13 cellular contexts compared by ENCODE assay signal in the genomic region with DNA sequence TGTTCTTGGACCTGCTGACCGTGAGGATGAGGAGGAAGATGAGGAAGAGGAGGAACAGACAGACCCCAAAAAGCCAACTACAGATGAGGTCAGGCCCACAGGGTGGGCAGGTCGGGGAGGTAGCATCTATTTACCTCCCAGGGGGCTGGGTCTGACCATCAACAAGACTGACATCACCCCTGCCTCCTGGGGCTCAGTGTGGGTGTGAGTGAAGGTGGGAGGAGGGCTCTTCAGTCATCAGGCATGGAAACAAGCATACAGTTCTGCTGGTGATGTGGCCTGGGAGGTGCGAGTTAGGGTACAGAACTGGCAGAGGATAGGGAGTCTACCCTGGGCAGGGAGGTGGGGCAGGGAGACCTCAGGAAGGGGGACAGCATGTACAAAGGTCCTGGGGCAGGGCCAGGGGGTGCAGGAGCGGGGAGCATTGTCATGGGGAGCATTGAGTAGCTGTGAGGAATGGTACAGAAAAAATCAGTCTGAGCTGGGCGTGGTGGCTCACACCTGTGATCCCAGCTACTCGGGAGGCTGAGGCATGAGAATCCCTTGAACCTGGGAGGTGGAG. TPM values are rescaled to one million over a fixed set of nuclear protein-coding genes. Genes with fewer than 3 reads are reported as not detected.
DNase-seq lines count a peak whose midpoint lies in the region; ATAC-seq lines count a peak whose summit lies in the region.
"Had no signal": no experiment of that assay in that cellular context is flagged by ENCODE, and none has a peak within 500 bp of the region (broad histone marks: within the 10 kb centered on the region; RNA-seq: fewer than 3 reads in every experiment).

No MANE protein-coding gene starts in this region.

- no peak for ATAC-seq in activated naive CD8-positive, alpha-beta T cell treated with anti-CD3 and anti-CD28 coated beads, Interleukin-2, amount 10 ng/mL, durations not matched to agents 7 days and 5 days (ENCODE audit: low read depth)
- peak; percentile 46 for ATAC-seq in stimulated activated naive CD8-positive, alpha-beta T cell treated with anti-CD3 and anti-CD28 coated beads, Interleukin-15, amount 100 ng/mL, for 72 hours
- no peak for ATAC-seq in GM18909 (IDR thresholded peaks at IDR 0.05; ENCODE audit: poor library complexity, unreplicated experiment)
- ATAC-seq: left lobe of liver, SK-N-SH treated with all-trans-retinoic acid at 6 μM for 48 hours had no signal

- H3K4me3 Mint-ChIP-seq in activated naive CD8-positive, alpha-beta T cell treated with anti-CD3 and anti-CD28 coated beads, Interleukin-2, amount 10 ng/mL, durations not matched to agents 7 days and 5 days = no peak overlapping the region
- H3K4me3 Mint-ChIP-seq in activated naive CD8-positive, alpha-beta T cell treated with anti-CD3 and anti-CD28 coated beads for 36 hours = no peak overlapping the region
- no peak overlapping the region for H3K4me3 Mint-ChIP-seq in stimulated activated naive CD8-positive, alpha-beta T cell treated with anti-CD3 and anti-CD28 coated beads, Interleukin-15, amount 100 ng/mL, for 72 hours
- H3K4me3 Mint-ChIP-seq: activated naive CD8-positive, alpha-beta T cell had no signal

- H3K27ac Mint-ChIP-seq in activated naive CD8-positive, alpha-beta T cell treated with anti-CD3 and anti-CD28 coated beads, Interleukin-2, amount 10 ng/mL, durations not matched to agents 7 days and 5 days = peak overlapping the region; percentile 33
- H3K27ac Mint-ChIP-seq in activated naive CD8-positive, alpha-beta T cell treated with anti-CD3 and anti-CD28 coated beads for 36 hours = no peak overlapping the region
- H3K27ac Mint-ChIP-seq in stimulated activated naive CD8-positive, alpha-beta T cell treated with anti-CD3 and anti-CD28 coated beads, Interleukin-15, amount 100 ng/mL, for 72 hours = no peak overlapping the region
- H3K27ac Mint-ChIP-seq: activated naive CD8-positive, alpha-beta T cell had no signal

- H3K9me3 Mint-ChIP-seq in activated naive CD8-positive, alpha-beta T cell treated with anti-CD3 and anti-CD28 coated beads, Interleukin-2, amount 10 ng/mL, durations not matched to agents 7 days and 5 days = no peaks in the 10 kb centered on the region
- no peaks in the 10 kb centered on the region for H3K9me3 Mint-ChIP-seq in activated naive CD8-positive, alpha-beta T cell treated with anti-CD3 and anti-CD28 coated beads for 36 hours
- H3K9me3 Mint-ChIP-seq in stimulated activated naive CD8-positive, alpha-beta T cell treated with anti-CD3 and anti-CD28 coated beads, Interleukin-15, amount 100 ng/mL, for 72 hours = no peaks in the 10 kb centered on the region

- POLR2A ChIA-PET in activated naive CD8-positive, alpha-beta T cell treated with anti-CD3 and anti-CD28 coated beads, Interleukin-2, amount 10 ng/mL, durations not matched to agents 7 days and 5 days (lab: Charles Lee) = interaction anchor here (1.0 to 1.5 kb wide), 3 partner anchors 9 to 13 kb away, joined by 3 to 5 read pairs (median 3); a partner anchor contains a TSS

- no peak for DNase-seq in activated naive CD8-positive, alpha-beta T cell treated with anti-CD3 and anti-CD28 coated beads, Interleukin-2, amount 10 ng/mL, durations not matched to agents 7 days and 5 days
- no peak for DNase-seq in activated naive CD8-positive, alpha-beta T cell treated with anti-CD3 and anti-CD28 coated beads for 36 hours
- DNase-seq in stimulated activated naive CD8-positive, alpha-beta T cell treated with anti-CD3 and anti-CD28 coated beads, Interleukin-15, amount 100 ng/mL, for 72 hours = no peak
- DNase-seq: activated CD8-positive, alpha-beta memory T cell treated with anti-CD3 and anti-CD28 coated beads, Interleukin-2, amount 50 U/mL, for 4 hours; effector CD8-positive, alpha-beta T cell; EL; hypothalamus; MV-4-11; posterior cingulate gyrus had no signal

- H3K4me1 Mint-ChIP-seq in activated naive CD8-positive, alpha-beta T cell treated with anti-CD3 and anti-CD28 coated beads, Interleukin-2, amount 10 ng/mL, durations not matched to agents 7 days and 5 days = peaks cover 7% of the 10 kb centered on the region
- peaks cover 9% of the 10 kb centered on the region for H3K4me1 Mint-ChIP-seq in activated naive CD8-positive, alpha-beta T cell treated with anti-CD3 and anti-CD28 coated beads for 36 hours
- H3K4me1 Mint-ChIP-seq in stimulated activated naive CD8-positive, alpha-beta T cell treated with anti-CD3 and anti-CD28 coated beads, Interleukin-15, amount 100 ng/mL, for 72 hours = peaks cover 14% of the 10 kb centered on the region

- H3K27me3 Mint-ChIP-seq in activated naive CD8-positive, alpha-beta T cell treated with anti-CD3 and anti-CD28 coated beads, Interleukin-2, amount 10 ng/mL, durations not matched to agents 7 days and 5 days = no peaks in the 10 kb centered on the region
- H3K27me3 Mint-ChIP-seq in activated naive CD8-positive, alpha-beta T cell treated with anti-CD3 and anti-CD28 coated beads for 36 hours = no peaks in the 10 kb centered on the region
- H3K27me3 Mint-ChIP-seq in stimulated activated naive CD8-positive, alpha-beta T cell treated with anti-CD3 and anti-CD28 coated beads, Interleukin-15, amount 100 ng/mL, for 72 hours = no peaks in the 10 kb centered on the region
- H3K27me3 Mint-ChIP-seq: activated naive CD8-positive, alpha-beta T cell had no signal

- peaks cover 16% of the 10 kb centered on the region for H3K36me3 Mint-ChIP-seq in activated naive CD8-positive, alpha-beta T cell treated with anti-CD3 and anti-CD28 coated beads, Interleukin-2, amount 10 ng/mL, durations not matched to agents 7 days and 5 days
- H3K36me3 Mint-ChIP-seq in activated naive CD8-positive, alpha-beta T cell treated with anti-CD3 and anti-CD28 coated beads for 36 hours = peaks cover 9% of the 10 kb centered on the region

RNA-seq across cellular contexts. Expression of a gene that starts 8.9 kb away (rescaled TPM):
- 10 to 100 TPM; 18.6 to 18.9 TPM for total RNA-seq in activated naive CD8-positive, alpha-beta T cell treated with anti-CD3 and anti-CD28 coated beads, Interleukin-2, amount 10 ng/mL, durations not matched to agents 7 days and 5 days
- total RNA-seq in activated naive CD8-positive, alpha-beta T cell treated with anti-CD3 and anti-CD28 coated beads for 36 hours = 1 to 10 TPM; 7.3 to 7.4 TPM

RNA-seq across cellular contexts. Expression of a gene that starts 13.5 kb away (rescaled TPM):
- total RNA-seq in activated naive CD8-positive, alpha-beta T cell treated with anti-CD3 and anti-CD28 coated beads, Interleukin-2, amount 10 ng/mL, durations not matched to agents 7 days and 5 days = 100 to 1,000 TPM; 122 to 124 TPM
- total RNA-seq in activated naive CD8-positive, alpha-beta T cell treated with anti-CD3 and anti-CD28 coated beads for 36 hours = 100 to 1,000 TPM; 332 to 336 TPM

RNA-seq across cellular contexts. Expression of a gene that starts 19.3 kb away (rescaled TPM):
- 10 to 100 TPM; 27.7 to 28.1 TPM for total RNA-seq in activated naive CD8-positive, alpha-beta T cell treated with anti-CD3 and anti-CD28 coated beads, Interleukin-2, amount 10 ng/mL, durations not matched to agents 7 days and 5 days
- total RNA-seq in activated naive CD8-positive, alpha-beta T cell treated with anti-CD3 and anti-CD28 coated beads for 36 hours = 10 to 100 TPM; 21.9 to 22.8 TPM

RNA-seq across cellular contexts. Expression of a gene that starts 24.2 kb away (rescaled TPM):
- total RNA-seq in activated naive CD8-positive, alpha-beta T cell treated with anti-CD3 and anti-CD28 coated beads, Interleukin-2, amount 10 ng/mL, durations not matched to agents 7 days and 5 days = 10 to 100 TPM; 32.9 to 35.8 TPM
- total RNA-seq in activated naive CD8-positive, alpha-beta T cell treated with anti-CD3 and anti-CD28 coated beads for 36 hours = 10 to 100 TPM; 23.5 to 24.2 TPM

RNA-seq across cellular contexts. Expression of a gene that starts 25.4 kb away (rescaled TPM):
- 10 to 100 TPM; 31.3 to 32.7 TPM for total RNA-seq in activated naive CD8-positive, alpha-beta T cell treated with anti-CD3 and anti-CD28 coated beads, Interleukin-2, amount 10 ng/mL, durations not matched to agents 7 days and 5 days
- total RNA-seq in activated naive CD8-positive, alpha-beta T cell treated with anti-CD3 and anti-CD28 coated beads for 36 hours = 10 to 100 TPM; 32.5 to 35.7 TPM
